Comparison of ENCODE assay signal across 21 cellular contexts in the genomic region with DNA sequence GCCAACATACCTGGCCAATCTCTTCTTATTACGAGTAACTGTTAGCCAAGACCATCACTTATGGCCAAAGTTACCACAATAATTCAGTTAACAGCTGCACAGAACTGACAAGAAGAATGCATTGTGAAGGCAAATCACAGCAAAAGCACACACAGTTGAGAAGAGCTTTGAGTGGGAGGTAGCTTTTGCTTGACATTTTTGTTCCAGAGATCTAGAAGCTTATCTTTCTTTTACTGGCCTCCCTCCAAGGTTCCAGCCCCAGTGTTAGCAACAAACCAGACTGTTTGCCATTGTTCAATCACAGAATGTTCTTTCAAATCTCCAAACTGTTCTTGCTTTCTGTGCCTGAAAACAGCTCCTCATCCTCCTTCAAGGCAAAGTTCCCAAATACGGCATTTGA. TPM values are rescaled to one million over a fixed set of nuclear protein-coding genes. Genes with fewer than 3 reads are reported as not detected.
A peak's percentile ranks its signal among the peaks of the same experiment; 100 is the strongest.
DNase-seq lines count a peak whose midpoint lies in the region; ATAC-seq, FAIRE-seq and TF ChIP-seq lines count a peak whose summit lies in the region.
"Had no signal": no experiment of that assay in that cellular context is flagged by ENCODE, and none has a peak within 500 bp of the region (broad histone marks: within the 10 kb centered on the region; RNA-seq: fewer than 3 reads in every experiment).

No MANE protein-coding gene starts in this region.

- no peaks in the 10 kb centered on the region for H3K9me2 ChIP-seq in hepatocyte (replicated peaks; ENCODE audit: insufficient read depth)

- TF ChIP-seq EP300 in K562 (IDR thresholded peaks at IDR 0.05; ENCODE audit: low read length): no peak

- H3K4me1 Mint-ChIP-seq in activated T-helper 2 cell treated with anti-CD3 and anti-CD28 coated beads, Interferon-gamma antibody, Interleukin-2, Interleukin-4, amounts not matched to agents 10 μg/mL and 5 μg/mL and 100 μg/mL, durations not matched to agents 14 hours and 24 hours and 36 hours (ENCODE audit: low read depth): no peaks in the 10 kb centered on the region
- H3K4me1 Mint-ChIP-seq: CD4-positive, alpha-beta memory T cell; memory B cell; WTC11 had no signal

- DNase-seq in K562 (ENCODE audit: extremely low read depth in 1 of 4, low spot score in 3 of 4) (no peak), hepatocyte (ENCODE audit: low spot score) (peak; percentile 34), pancreas (peak in 3 of 6 donors; percentile 17 to 35 (median 30)), HPDE6-E6E7 (ENCODE audit: extremely low spot score) (no peak), MG63 (no peak), SHP77 (lab: John Stamatoyannopoulos, UW) (no peak)
- no peak for DNase-seq in activated T-helper 2 cell treated with anti-CD3 and anti-CD28 coated beads, Interferon-gamma antibody, Interleukin-2, Interleukin-4, amounts not matched to agents 10 μg/mL and 5 μg/mL and 100 μg/mL, durations not matched to agents 14 hours and 24 hours and 36 hours (ENCODE audit: low spot score)
- DNase-seq: activated CD8-positive, alpha-beta memory T cell treated with anti-CD3 and anti-CD28 coated beads for 24 hours; CD4-positive, alpha-beta memory T cell; DND-41; foreskin melanocyte; NCI-H1694; NCI-H345; T-helper 1 cell had no signal

- intact Hi-C loops in K562 (cut with micrococcal nuclease) (no loop called here), pancreas (cut with DNase I) (no loop called here)
- intact Hi-C loops in activated T-helper 2 cell treated with anti-CD3 and anti-CD28 coated beads, Interferon-gamma antibody, Interleukin-2, Interleukin-4, amounts not matched to agents 10 μg/mL and 5 μg/mL and 100 μg/mL, durations not matched to agents 14 hours and 24 hours and 36 hours (cut with micrococcal nuclease): no loop called here

- no peaks in the 10 kb centered on the region for H3K9me1 ChIP-seq in K562 (ENCODE audit: control insufficient read depth, insufficient read depth, low read length)

- no peaks in the 10 kb centered on the region for H3K36me3 ChIP-seq in KMS-11 (ENCODE audit: insufficient read depth)
- H3K36me3 ChIP-seq in K562 (ENCODE audit: control insufficient read depth, insufficient read depth, low read length): no peaks in the 10 kb centered on the region
- no peaks in the 10 kb centered on the region for H3K36me3 ChIP-seq in hepatocyte (replicated peaks; ENCODE audit: insufficient read depth, low read depth)
- no peaks in the 10 kb centered on the region for H3K36me3 ChIP-seq in pancreas
- no peaks in the 10 kb centered on the region for H3K36me3 ChIP-seq in MG63
- H3K36me3 ChIP-seq: HAP-1, vagina had no signal

- CTCF ChIA-PET in K562 (lab: Yijun Ruan, JAX; ENCODE audit: low intra/inter-chr PET ratio): no interaction called here

- no peaks in the 10 kb centered on the region for H3K9me3 Mint-ChIP-seq in activated T-helper 2 cell treated with anti-CD3 and anti-CD28 coated beads, Interferon-gamma antibody, Interleukin-2, Interleukin-4, amounts not matched to agents 10 μg/mL and 5 μg/mL and 100 μg/mL, durations not matched to agents 14 hours and 24 hours and 36 hours
- H3K9me3 Mint-ChIP-seq: activated T-helper 1 cell treated with anti-CD3 and anti-CD28 coated beads, Interleukin-12 subunit alpha, Interleukin-12 subunit beta, Interleukin-2, Interleukin-4 antibody, amounts not matched to agents 30 ng/mL and 10 ng/mL and 1 ng/mL, durations not matched to agents 14 hours and 24 hours and 36 hours; CD4-positive, alpha-beta memory T cell; memory B cell; WTC11 had no signal

- FAIRE-seq in K562 (lab: Jason Lieb, UNC) (no peak), pancreas (lab: Jason Lieb, UNC) (no peak)

- H3K27ac ChIP-seq in KMS-11 (peak overlapping the region; percentile 50; the same call in 1 of the 2 replicates), K562 (ENCODE audit: extremely low read depth, low read depth, low read length) (no peak overlapping the region), hepatocyte (no peak overlapping the region), pancreas (peak overlapping the region in 1 of 4 donors; percentile 23)
- H3K27ac ChIP-seq: RWPE1, vagina had no signal

- no peaks in the 10 kb centered on the region for H3K27me3 Mint-ChIP-seq in activated T-helper 2 cell treated with anti-CD3 and anti-CD28 coated beads, Interferon-gamma antibody, Interleukin-2, Interleukin-4, amounts not matched to agents 10 μg/mL and 5 μg/mL and 100 μg/mL, durations not matched to agents 14 hours and 24 hours and 36 hours (ENCODE audit: low read depth)

- no peaks in the 10 kb centered on the region for H4K20me1 ChIP-seq in KMS-11 (ENCODE audit: insufficient read depth)
- H4K20me1 ChIP-seq in K562 (replicated peaks; ENCODE audit: control insufficient read depth, insufficient read depth, low read length): no peaks in the 10 kb centered on the region
- H4K20me1 ChIP-seq in hepatocyte (ENCODE audit: insufficient read depth, poor library complexity, severe bottlenecking): no peaks in the 10 kb centered on the region

- TF ChIP-seq RAD21 in K562 (CRISPR knock-in tag; conservative IDR thresholded peaks at IDR 0.05 in 1 of 2, IDR thresholded peaks at IDR 0.05 in 1 of 2): no peak

- H3K27me3 ChIP-seq in KMS-11 (ENCODE audit: insufficient read depth, low read depth) (no peaks in the 10 kb centered on the region), K562 (ENCODE audit: control insufficient read depth in 2 of 2, insufficient read depth in 2 of 2, low read length in 2 of 2) (no peaks in the 10 kb centered on the region), hepatocyte (no peaks in the 10 kb centered on the region), pancreas (no peaks in the 10 kb centered on the region), MG63 (no peaks in the 10 kb centered on the region)
- H3K27me3 ChIP-seq: vagina had no signal

- H3K36me3 Mint-ChIP-seq in activated T-helper 2 cell treated with anti-CD3 and anti-CD28 coated beads, Interferon-gamma antibody, Interleukin-2, Interleukin-4, amounts not matched to agents 10 μg/mL and 5 μg/mL and 100 μg/mL, durations not matched to agents 14 hours and 24 hours and 36 hours (ENCODE audit: low read depth): no peaks in the 10 kb centered on the region
- H3K36me3 Mint-ChIP-seq: CD4-positive, alpha-beta memory T cell; memory B cell; WTC11 had no signal

- H3K4me3 ChIP-seq in KMS-11 (IDR thresholded peaks at IDR 0.05; ENCODE audit: insufficient read depth, low read depth, low read length): no peak overlapping the region
- no peak overlapping the region for H3K4me3 ChIP-seq in K562
- H3K4me3 ChIP-seq in hepatocyte: no peak overlapping the region
- H3K4me3 ChIP-seq in pancreas: no peak overlapping the region
- no peak overlapping the region for H3K4me3 ChIP-seq in MG63
- H3K4me3 ChIP-seq: HAP-1, vagina had no signal

- no peak overlapping the region for H3K9ac ChIP-seq in KMS-11
- H3K9ac ChIP-seq in K562 (ENCODE audit: insufficient read depth in 1 of 2, low read depth in 2 of 2, low read length in 2 of 2): no peak overlapping the region

- H3K9me3 ChIP-seq in K562 (replicated peaks; ENCODE audit: control insufficient read depth, insufficient read depth, low read depth, low read length) (no peaks in the 10 kb centered on the region), hepatocyte (ENCODE audit: low read depth) (no peaks in the 10 kb centered on the region), pancreas (no peaks in the 10 kb centered on the region), MG63 (no peaks in the 10 kb centered on the region)
- H3K9me3 ChIP-seq: HAP-1, vagina had no signal

- no peak for TF ChIP-seq POLR2A in K562 (conservative IDR thresholded peaks at IDR 0.05)

- H2AFZ ChIP-seq in KMS-11 (ENCODE audit: low read depth) (no peak overlapping the region), K562 (ENCODE audit: low read depth, low read length) (no peak overlapping the region), hepatocyte (no peak overlapping the region)

- in situ Hi-C loops in K562 (cut with MboI): no loop called here

- H3K4me1 ChIP-seq in KMS-11 (ENCODE audit: low read depth, poor library complexity, severe bottlenecking) (peaks cover 56% of the 10 kb centered on the region), K562 (replicated peaks in 1 of 2; ENCODE audit: control insufficient read depth in 2 of 2, insufficient read depth in 2 of 2, low read length in 2 of 2) (no peaks in the 10 kb centered on the region), hepatocyte (ENCODE audit: insufficient read depth) (peaks cover 4% of the 10 kb centered on the region), pancreas (peaks cover 0 to 7% (median 7%) of the 10 kb centered on the region in 3 donors)
- H3K4me1 ChIP-seq: HAP-1, vagina had no signal

- no peak overlapping the region for H3K4me3 Mint-ChIP-seq in activated T-helper 2 cell treated with anti-CD3 and anti-CD28 coated beads, Interferon-gamma antibody, Interleukin-2, Interleukin-4, amounts not matched to agents 10 μg/mL and 5 μg/mL and 100 μg/mL, durations not matched to agents 14 hours and 24 hours and 36 hours (ENCODE audit: low read depth)
- H3K4me3 Mint-ChIP-seq: activated T-helper 1 cell treated with anti-CD3 and anti-CD28 coated beads, Interleukin-12 subunit alpha, Interleukin-12 subunit beta, Interleukin-2, Interleukin-4 antibody, amounts not matched to agents 30 ng/mL and 10 ng/mL and 1 ng/mL, durations not matched to agents 14 hours and 24 hours and 36 hours; CD4-positive, alpha-beta memory T cell; memory B cell; WTC11 had no signal

- BruUV-seq in K562 (replicated peaks; lab: Mats Ljungman, UMichigan): no TSS peak

- TF ChIP-seq CTCF in KMS-11 (conservative IDR thresholded peaks at IDR 0.05; ENCODE audit: low read depth, low read length): no peak
- no peak for TF ChIP-seq CTCF in K562 (IDR thresholded peaks at IDR 0.05 in 2 of 3, conservative IDR thresholded peaks at IDR 0.05 in 1 of 3; ENCODE audit: insufficient read depth in 2 of 3, low read depth in 1 of 3, low read length in 3 of 3)
- no peak for TF ChIP-seq CTCF in hepatocyte (IDR thresholded peaks at IDR 0.05; ENCODE audit: poor library complexity)
- TF ChIP-seq CTCF in pancreas (IDR thresholded peaks at IDR 0.05): no peak

- WGBS in K562 (ENCODE audit: insufficient coverage, low coverage, missing lambda C conversion rate): 0% methylated on average over 2 of the region's 2 CpGs
- 74% methylated on average over 2 of the region's 2 CpGs for WGBS in hepatocyte (ENCODE audit: low lambda C conversion rate, missing lambda C conversion rate)
- WGBS in pancreas, 2 donors: 11 to 15% methylated on average over 2 of the region's 2 CpGs

- H3K4me2 ChIP-seq in KMS-11: peak overlapping the region; percentile 45; the same call in 1 of the 2 replicates
- H3K4me2 ChIP-seq in K562 (ENCODE audit: insufficient read depth, low read length): no peak overlapping the region
- no peak overlapping the region for H3K4me2 ChIP-seq in hepatocyte

- ATAC-seq in K562: no peak
- peak; percentile 69 to 94 (median 92) for ATAC-seq in pancreas
- ATAC-seq: WTC11 had no signal

- H3K79me2 ChIP-seq in KMS-11 (ENCODE audit: insufficient read depth, low read depth) (no peaks in the 10 kb centered on the region), K562 (ENCODE audit: control insufficient read depth, insufficient read depth, low read length) (no peaks in the 10 kb centered on the region), hepatocyte (no peaks in the 10 kb centered on the region)

- H3K27ac Mint-ChIP-seq in activated T-helper 2 cell treated with anti-CD3 and anti-CD28 coated beads, Interferon-gamma antibody, Interleukin-2, Interleukin-4, amounts not matched to agents 10 μg/mL and 5 μg/mL and 100 μg/mL, durations not matched to agents 14 hours and 24 hours and 36 hours: no peak overlapping the region
- H3K27ac Mint-ChIP-seq: activated T-helper 1 cell treated with anti-CD3 and anti-CD28 coated beads, Interleukin-12 subunit alpha, Interleukin-12 subunit beta, Interleukin-2, Interleukin-4 antibody, amounts not matched to agents 30 ng/mL and 10 ng/mL and 1 ng/mL, durations not matched to agents 14 hours and 24 hours and 36 hours; CD4-positive, alpha-beta memory T cell; memory B cell; WTC11 had no signal

- POLR2A ChIA-PET in K562 (lab: Yijun Ruan, JAX): no interaction called here

RNA-seq across cellular contexts. Expression of gene IRAK1BP1, which starts 35.9 kb away (rescaled TPM):
- total RNA-seq in K562 (2011; cell fraction: chromatin; rRNA removed; ENCODE audit: low replicate concordance): 4.1 and 10.4 TPM in 2 replicates
- total RNA-seq in K562 (2011; cell fraction: nucleolus; rRNA removed): 1.7 and 3.8 TPM in 2 replicates
- total RNA-seq in K562 (2011; cell fraction: nucleoplasm; rRNA removed): 8.8 and 16.9 TPM in 2 replicates
- total RNA-seq in K562 (2014; rRNA removed): 2.0 and 3.3 TPM in 2 replicates
- 3.4 and 3.7 TPM in 2 replicates for total RNA-seq in K562 (2014; rRNA removed; fragmentation: Illumina TruSeq; extraction: Trizol)
- total RNA-seq in K562 (2015; rRNA removed; fragmentation: Illumina TruSeq; extraction: Trizol): 2.4 and 2.7 TPM in 2 replicates
- 1.9 and 2.6 TPM in 2 replicates for total RNA-seq in K562 (2021)
- 0.66 and 3.3 TPM in 2 replicates for polyA plus RNA-seq in K562 (2011; rRNA removed)
- polyA plus RNA-seq in K562 (2011; cell fraction: cytosol; rRNA removed): 0.16 and 0.76 TPM in 2 replicates
- 0.79 and 3.4 TPM in 2 replicates for polyA plus RNA-seq in K562 (2011; cell fraction: nucleus; rRNA removed)
- polyA plus RNA-seq in K562 (2012): 1.4 and 2.4 TPM in 2 replicates
- 1.4 and 3.0 TPM in 2 replicates for polyA plus RNA-seq in K562 (2014; fragmentation: Illumina TruSeq; extraction: Trizol)
- polyA plus RNA-seq in K562 (2014; fragmentation: Nextera tagmentation; extraction: Ambion mirVana): 1 to 10 TPM; 1.8 to 2.1 TPM
- 1.9 TPM in 2 replicates for polyA plus RNA-seq in K562 (2014; rRNA removed)
- 1.6 and 5.6 TPM in 2 replicates for polyA minus RNA-seq in K562 (2011; rRNA and poly(A)+ RNA removed)
- 0.76 TPM in 1 of 2 replicates, not detected in the other for polyA minus RNA-seq in K562 (2011; cell fraction: cytosol; rRNA and poly(A)+ RNA removed)
- polyA minus RNA-seq in K562 (2011; cell fraction: nucleus; rRNA and poly(A)+ RNA removed): 1.4 and 3.6 TPM in 2 replicates
- 4.3 and 4.7 TPM in 2 replicates for total RNA-seq in hepatocyte
- 1.9 and 2.7 TPM in 2 replicates for polyA plus RNA-seq in hepatocyte
- total RNA-seq in pancreas: 1 to 10 TPM; 2.4 to 5.6 (median 4.0) TPM
- polyA plus RNA-seq in pancreas: 1 to 10 TPM; 2.4 to 2.5 TPM
- total RNA-seq in activated T-helper 2 cell treated with anti-CD3 and anti-CD28 coated beads, Interferon-gamma antibody, Interleukin-2, Interleukin-4, amounts not matched to agents 10 μg/mL and 5 μg/mL and 100 μg/mL, durations not matched to agents 14 hours and 24 hours and 36 hours: 2.3 and 2.6 TPM in 2 replicates
- total RNA-seq in MG63 (2014; rRNA removed; shearing (Covaris generic); ENCODE audit: low replicate concordance): 2.1 and 2.3 TPM in 2 replicates
